Comparison of ENCODE assay signal across 18 cellular contexts in genomic region chr7:1109581-1110310, GRCh38. TPM values are rescaled to one million over a fixed set of nuclear protein-coding genes. Genes with fewer than 3 reads are reported as not detected.
DNase-seq lines count a peak whose midpoint lies in the region; ATAC-seq and TF ChIP-seq lines count a peak whose summit lies in the region.
"Had no signal": no experiment of that assay in that cellular context is flagged by ENCODE, and none has a peak within 500 bp of the region (broad histone marks: within the 10 kb centered on the region; RNA-seq: fewer than 3 reads in every experiment).

No MANE protein-coding gene starts in this region.

- DNase-seq in stimulated activated naive CD8-positive, alpha-beta T cell treated with anti-CD3 and anti-CD28 coated beads, Interleukin-15, amount 100 ng/mL, for 72 hours, result no peak
- no peak for DNase-seq in stimulated activated naive CD8-positive, alpha-beta T cell treated with anti-CD3 and anti-CD28 coated beads, Interleukin-15, Interleukin-2, amounts not matched to agents 100 U/mL and 50 U/mL, for 24 hours
- peak; percentile 8 for DNase-seq in left ventricle myocardium inferior
- no peak for DNase-seq in trophoblast cell
- no peak for DNase-seq in T-helper 9 cell
- DNase-seq: CD8-positive, alpha-beta T cell; DMS53; EL; KG1; MV-4-11; NCI-H1417; NCI-H187; NCI-H2107; NCI-H510A had no signal

- H3K14ac ChIP-seq in trophoblast cell (ENCODE audit: low read length), result no peak overlapping the region

- no peak overlapping the region for H4K8ac ChIP-seq in trophoblast cell (ENCODE audit: low read depth, low read length)

- no peaks in the 10 kb centered on the region for H3K9me3 Mint-ChIP-seq in stimulated activated naive CD8-positive, alpha-beta T cell treated with anti-CD3 and anti-CD28 coated beads, Interleukin-15, amount 100 ng/mL, for 72 hours
- H3K9me3 Mint-ChIP-seq: CD8-positive, alpha-beta T cell had no signal

- H3K4me3 ChIP-seq in left ventricle myocardium inferior, result no peak overlapping the region
- H3K4me3 ChIP-seq in trophoblast cell (ENCODE audit: low read depth, low read length), result no peak overlapping the region
- H3K4me3 ChIP-seq: A549, GM12878 had no signal

- no peaks in the 10 kb centered on the region for H3K79me1 ChIP-seq in trophoblast cell (ENCODE audit: low read length)

- no peak overlapping the region for H3K9ac ChIP-seq in trophoblast cell (ENCODE audit: low read length)

- no peak overlapping the region for H2BK12ac ChIP-seq in trophoblast cell (ENCODE audit: low read length)

- H3K27ac ChIP-seq in left ventricle myocardium inferior (replicated peaks) (peak overlapping the region; percentile 14), trophoblast cell (ENCODE audit: low read depth, low read length) (no peak overlapping the region)
- H3K27ac ChIP-seq: A549 had no signal

- no peak overlapping the region for H3K23ac ChIP-seq in trophoblast cell (ENCODE audit: low read length)

- H3K4ac ChIP-seq in trophoblast cell (ENCODE audit: low read depth, low read length), result no peak overlapping the region

- no peak overlapping the region for H2AK5ac ChIP-seq in trophoblast cell (ENCODE audit: low read length)

- no CpG with 5 or more reads among the region's 55 CpGs for WGBS in trophoblast cell (ENCODE audit: extremely low coverage, insufficient coverage, insufficient read length)

- intact Hi-C loops in left ventricle myocardium inferior (cut with micrococcal nuclease), result no loop called here

- H3K9me3 ChIP-seq in left ventricle myocardium inferior (replicated peaks) (no peaks in the 10 kb centered on the region), trophoblast cell (ENCODE audit: insufficient read depth, low read depth, low read length) (no peaks in the 10 kb centered on the region)
- H3K9me3 ChIP-seq: A549 had no signal

- no peak overlapping the region for H4K12ac ChIP-seq in trophoblast cell (ENCODE audit: low read depth, low read length)

- H3K4me2 ChIP-seq in trophoblast cell (ENCODE audit: low read length), result no peak overlapping the region
- H3K4me2 ChIP-seq: A549 had no signal

- H3K27me3 ChIP-seq in left ventricle myocardium inferior (ENCODE audit: low read depth) (no peaks in the 10 kb centered on the region), trophoblast cell (ENCODE audit: insufficient read depth, low read length) (no peaks in the 10 kb centered on the region)

- no peaks in the 10 kb centered on the region for H3K27me3 Mint-ChIP-seq in stimulated activated naive CD8-positive, alpha-beta T cell treated with anti-CD3 and anti-CD28 coated beads, Interleukin-15, amount 100 ng/mL, for 72 hours

- H3K36me3 ChIP-seq in left ventricle myocardium inferior (no peaks in the 10 kb centered on the region), trophoblast cell (ENCODE audit: control insufficient read depth in 1 of 2, insufficient read depth in 2 of 2, low read length in 2 of 2) (peaks cover 5 to 8% of the 10 kb centered on the region in 2 experiments)

- TF ChIP-seq CTCF in left ventricle myocardium inferior (IDR thresholded peaks at IDR 0.05; ENCODE audit: borderline replicate concordance), result no peak

- no peak overlapping the region for H3K27ac Mint-ChIP-seq in stimulated activated naive CD8-positive, alpha-beta T cell treated with anti-CD3 and anti-CD28 coated beads, Interleukin-15, amount 100 ng/mL, for 72 hours
- H3K27ac Mint-ChIP-seq: CD8-positive, alpha-beta T cell had no signal

- peak; percentile 32 for ATAC-seq in stimulated activated naive CD8-positive, alpha-beta T cell treated with anti-CD3 and anti-CD28 coated beads, Interleukin-15, amount 100 ng/mL, for 72 hours
- ATAC-seq in stimulated activated naive CD8-positive, alpha-beta T cell treated with anti-CD3 and anti-CD28 coated beads, Interleukin-15, Interleukin-2, amounts not matched to agents 100 U/mL and 50 U/mL, for 24 hours, result no peak
- no peak for ATAC-seq in HG03095 (IDR thresholded peaks at IDR 0.05; ENCODE audit: unreplicated experiment)
- no peak for ATAC-seq in HG02981 (IDR thresholded peaks at IDR 0.05; ENCODE audit: unreplicated experiment)
- ATAC-seq: A549; CD8-positive, alpha-beta T cell; GM12878 had no signal

- H2BK120ac ChIP-seq in trophoblast cell (ENCODE audit: insufficient read depth, low read length, poor library complexity), result no peak overlapping the region

- H3K4me1 Mint-ChIP-seq in stimulated activated naive CD8-positive, alpha-beta T cell treated with anti-CD3 and anti-CD28 coated beads, Interleukin-15, amount 100 ng/mL, for 72 hours, result peaks cover 7% of the 10 kb centered on the region

- peaks cover 25% of the 10 kb centered on the region for H3K4me1 ChIP-seq in left ventricle myocardium inferior
- H3K4me1 ChIP-seq in trophoblast cell (ENCODE audit: control insufficient read depth in 1 of 2, insufficient read depth in 2 of 2, low read length in 2 of 2), result peaks cover 0 to 2% of the 10 kb centered on the region in 2 experiments
- H3K4me1 ChIP-seq: A549 had no signal

- H2AFZ ChIP-seq in trophoblast cell (ENCODE audit: insufficient read depth, low read length, poor library complexity), result no peak overlapping the region

- H4K91ac ChIP-seq in trophoblast cell (ENCODE audit: low read depth, low read length), result no peak overlapping the region

- H3K18ac ChIP-seq in trophoblast cell (ENCODE audit: low read length), result peak overlapping the region; percentile 30

- H2BK5ac ChIP-seq in trophoblast cell (ENCODE audit: low read depth, low read length, poor library complexity), result no peak overlapping the region

- H3K79me2 ChIP-seq in trophoblast cell (ENCODE audit: control insufficient read depth, insufficient read depth, low read length, poor library complexity), result no peaks in the 10 kb centered on the region

- no peak overlapping the region for H3K4me3 Mint-ChIP-seq in stimulated activated naive CD8-positive, alpha-beta T cell treated with anti-CD3 and anti-CD28 coated beads, Interleukin-15, amount 100 ng/mL, for 72 hours
- H3K4me3 Mint-ChIP-seq: CD8-positive, alpha-beta T cell had no signal

RNA-seq across cellular contexts. Expression of gene GPER1, which starts 21.8 kb away (rescaled TPM):
- 3.0 TPM for total RNA-seq in left ventricle myocardium inferior
- polyA plus RNA-seq in trophoblast cell (2013), result 5.2 and 5.3 TPM in 2 replicates

RNA-seq across cellular contexts. Expression of gene ZFAND2A, which starts 50.2 kb away (rescaled TPM):
- 6.6 TPM for total RNA-seq in left ventricle myocardium inferior
- 24.2 and 26.7 TPM in 2 replicates for polyA plus RNA-seq in trophoblast cell (2013)
